In the genomic region with DNA sequence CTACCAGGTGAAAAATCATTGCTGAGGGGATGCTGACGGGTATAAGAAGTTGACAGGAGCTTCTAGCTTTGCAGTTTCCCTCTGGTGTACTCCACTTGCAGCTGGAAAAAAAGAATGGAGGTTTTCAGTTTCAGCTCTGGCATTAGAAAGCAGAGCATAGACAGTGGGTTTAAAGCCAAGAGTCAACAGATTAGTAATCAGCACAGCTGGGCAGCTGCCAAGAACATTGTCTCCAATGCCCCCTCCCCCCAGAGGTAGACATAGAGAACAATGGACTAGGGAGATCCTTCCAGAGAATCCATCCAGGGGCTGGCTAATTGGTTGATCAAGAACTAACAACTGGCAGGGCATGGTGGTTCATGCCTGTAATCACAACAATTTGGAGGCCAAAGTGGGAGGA, we compare ENCODE assay signal across 11 cellular contexts. TPM values are rescaled to one million over a fixed set of nuclear protein-coding genes. Genes with fewer than 3 reads are reported as not detected.
DNase-seq lines count a peak whose midpoint lies in the region; ATAC-seq and TF ChIP-seq lines count a peak whose summit lies in the region.
"Had no signal": no experiment of that assay in that cellular context is flagged by ENCODE, and none has a peak within 500 bp of the region (broad histone marks: within the 10 kb centered on the region; RNA-seq: fewer than 3 reads in every experiment).

No MANE protein-coding gene starts in this region.

- peaks cover 6% of the 10 kb centered on the region for H3K4me1 ChIP-seq in left ventricle myocardium inferior
- H3K4me1 ChIP-seq: tibial nerve had no signal

- CTCF ChIA-PET in RWPE1 (lab: Yijun Ruan, JAX): interaction anchor here (0.6 kb wide), 1 partner anchor 271 kb away, joined by 3 read pairs; no protein-coding TSS in a partner anchor
- CTCF ChIA-PET in activated CD8-positive, alpha-beta memory T cell treated with anti-CD3 and anti-CD28 coated beads, Interleukin-2, amount 10 ng/mL, durations not matched to agents 7 days and 5 days (lab: Charles Lee): no interaction called here

- intact Hi-C loops in left ventricle myocardium inferior (cut with micrococcal nuclease): no loop called here

- H3K27ac Mint-ChIP-seq in activated CD8-positive, alpha-beta memory T cell treated with anti-CD3 and anti-CD28 coated beads, Interleukin-2, amount 10 ng/mL, durations not matched to agents 7 days and 5 days: no peak overlapping the region

- H3K4me3 Mint-ChIP-seq in activated CD8-positive, alpha-beta memory T cell treated with anti-CD3 and anti-CD28 coated beads, Interleukin-2, amount 10 ng/mL, durations not matched to agents 7 days and 5 days: no peak overlapping the region

- H3K27ac ChIP-seq in RWPE1 (no peak overlapping the region), left ventricle myocardium inferior (replicated peaks) (no peak overlapping the region)
- H3K27ac ChIP-seq: tibial nerve had no signal

- TF ChIP-seq CTCF in RWPE1 (conservative IDR thresholded peaks at IDR 0.05; ENCODE audit: low read depth) (no peak), left ventricle myocardium inferior (IDR thresholded peaks at IDR 0.05; ENCODE audit: borderline replicate concordance) (no peak)

- no peak overlapping the region for H3K4me3 ChIP-seq in MG63
- H3K4me3 ChIP-seq in left ventricle myocardium inferior: no peak overlapping the region
- H3K4me3 ChIP-seq: tibial nerve had no signal

- H3K36me3 Mint-ChIP-seq in activated CD8-positive, alpha-beta memory T cell treated with anti-CD3 and anti-CD28 coated beads, Interleukin-2, amount 10 ng/mL, durations not matched to agents 7 days and 5 days: no peaks in the 10 kb centered on the region

- no peaks in the 10 kb centered on the region for H3K36me3 ChIP-seq in MG63
- H3K36me3 ChIP-seq in left ventricle myocardium inferior: no peaks in the 10 kb centered on the region
- H3K36me3 ChIP-seq: tibial nerve had no signal

- H3K27me3 Mint-ChIP-seq in activated CD8-positive, alpha-beta memory T cell treated with anti-CD3 and anti-CD28 coated beads, Interleukin-2, amount 10 ng/mL, durations not matched to agents 7 days and 5 days: peaks cover 20% of the 10 kb centered on the region

- no peaks in the 10 kb centered on the region; the same call in 1 of the 2 replicates for H3K27me3 ChIP-seq in MG63
- H3K27me3 ChIP-seq in left ventricle myocardium inferior (ENCODE audit: low read depth): no peaks in the 10 kb centered on the region
- H3K27me3 ChIP-seq: tibial nerve had no signal

- POLR2A ChIA-PET in RWPE1 (lab: Yijun Ruan, JAX; ENCODE audit: low non-redundant PET): no interaction called here

- H3K4me1 Mint-ChIP-seq in activated CD8-positive, alpha-beta memory T cell treated with anti-CD3 and anti-CD28 coated beads, Interleukin-2, amount 10 ng/mL, durations not matched to agents 7 days and 5 days: no peaks in the 10 kb centered on the region

- DNase-seq in Ammon's horn (ENCODE audit: low spot score) (peak; percentile 36), MG63 (peak; percentile 24), RWPE1 (ENCODE audit: low spot score) (peak; percentile 45), left ventricle myocardium inferior (peak; percentile 17)
- no peak for DNase-seq in activated CD8-positive, alpha-beta memory T cell treated with anti-CD3 and anti-CD28 coated beads, Interleukin-2, amount 10 ng/mL, durations not matched to agents 7 days and 5 days
- no peak for DNase-seq in activated naive CD4-positive, alpha-beta T cell treated with anti-CD3 and anti-CD28 coated beads, Interleukin-2, amount 50 U/mL, for 16 hours
- DNase-seq: NCI-H2171 treated with DMSO at 0.1 percent for 48 hours had no signal

- no peak for ATAC-seq in activated CD8-positive, alpha-beta memory T cell treated with anti-CD3 and anti-CD28 coated beads, Interleukin-2, amount 10 ng/mL, durations not matched to agents 7 days and 5 days
- ATAC-seq in GM21360 (IDR thresholded peaks at IDR 0.05; ENCODE audit: unreplicated experiment) (no peak), GM19463 (IDR thresholded peaks at IDR 0.05; ENCODE audit: unreplicated experiment) (no peak)

- peaks cover 10% of the 10 kb centered on the region; the same call in 1 of the 2 replicates for H3K9me3 ChIP-seq in MG63
- peaks cover 27% of the 10 kb centered on the region for H3K9me3 ChIP-seq in left ventricle myocardium inferior (replicated peaks)

- peaks cover 12% of the 10 kb centered on the region for H3K9me3 Mint-ChIP-seq in activated CD8-positive, alpha-beta memory T cell treated with anti-CD3 and anti-CD28 coated beads, Interleukin-2, amount 10 ng/mL, durations not matched to agents 7 days and 5 days (ENCODE audit: low read depth)

RNA-seq across cellular contexts. Expression of a gene that starts 10.1 kb away (rescaled TPM):
- not detected in 2 replicates for total RNA-seq in MG63 (2014; rRNA removed; shearing (Covaris generic); ENCODE audit: low replicate concordance)
- 0.03 TPM for total RNA-seq in left ventricle myocardium inferior
- not detected for total RNA-seq in activated CD8-positive, alpha-beta memory T cell treated with anti-CD3 and anti-CD28 coated beads, Interleukin-2, amount 10 ng/mL, durations not matched to agents 7 days and 5 days
- total RNA-seq: activated CD8-positive, alpha-beta memory T cell treated with anti-CD3 and anti-CD28 coated beads for 36 hours had no signal

Comparison
In these comparisons a context has a peak if more than half of its experiments do, and no peak if none do; other contexts are left out.
1. DNase-seq: peak in Ammon's horn (single experiment), MG63 (single experiment), RWPE1 (single experiment) and left ventricle myocardium inferior (single experiment); none in activated CD8-positive, alpha-beta memory T cell treated with anti-CD3 and anti-CD28 coated beads, Interleukin-2, amount 10 ng/mL, durations not matched to agents 7 days and 5 days (single experiment) and activated naive CD4-positive, alpha-beta T cell treated with anti-CD3 and anti-CD28 coated beads, Interleukin-2, amount 50 U/mL, for 16 hours (single experiment).